1 cellular context compared by ENCODE assay signal in genomic region chr7:101987494-101987893, GRCh38.
TF ChIP-seq lines count a peak whose summit lies in the region.

No MANE protein-coding gene starts in this region.

TF ChIP-seq in H1, 55 proteins besides CTCF, POLR2A, EP300 and RAD21:
- TF ChIP-seq CHD1 (IDR thresholded peaks at IDR 0.05; ENCODE audit: low read depth, low read length) (no peak), CEBPB (IDR thresholded peaks at IDR 0.05; ENCODE audit: low read depth, low read length) (no peak), RXRA (IDR thresholded peaks at IDR 0.05; ENCODE audit: insufficient read depth, low read depth, low read length) (no peak), POLR2AphosphoS5 (IDR thresholded peaks at IDR 0.05; ENCODE audit: low read depth, low read length) (no peak), RNF2 (IDR thresholded peaks at IDR 0.05; ENCODE audit: borderline replicate concordance, low read depth, low read length, missing control alignments, poor library complexity, severe bottlenecking) (no peak), ATF2 (IDR thresholded peaks at IDR 0.05; ENCODE audit: low read length) (no peak), HDAC2 (IDR thresholded peaks at IDR 0.05; ENCODE audit: borderline replicate concordance in 1 of 2, low read depth in 2 of 2, low read length in 2 of 2) (no peak)
